Comparison of ENCODE assay signal across 8 cellular contexts in the genomic region with DNA sequence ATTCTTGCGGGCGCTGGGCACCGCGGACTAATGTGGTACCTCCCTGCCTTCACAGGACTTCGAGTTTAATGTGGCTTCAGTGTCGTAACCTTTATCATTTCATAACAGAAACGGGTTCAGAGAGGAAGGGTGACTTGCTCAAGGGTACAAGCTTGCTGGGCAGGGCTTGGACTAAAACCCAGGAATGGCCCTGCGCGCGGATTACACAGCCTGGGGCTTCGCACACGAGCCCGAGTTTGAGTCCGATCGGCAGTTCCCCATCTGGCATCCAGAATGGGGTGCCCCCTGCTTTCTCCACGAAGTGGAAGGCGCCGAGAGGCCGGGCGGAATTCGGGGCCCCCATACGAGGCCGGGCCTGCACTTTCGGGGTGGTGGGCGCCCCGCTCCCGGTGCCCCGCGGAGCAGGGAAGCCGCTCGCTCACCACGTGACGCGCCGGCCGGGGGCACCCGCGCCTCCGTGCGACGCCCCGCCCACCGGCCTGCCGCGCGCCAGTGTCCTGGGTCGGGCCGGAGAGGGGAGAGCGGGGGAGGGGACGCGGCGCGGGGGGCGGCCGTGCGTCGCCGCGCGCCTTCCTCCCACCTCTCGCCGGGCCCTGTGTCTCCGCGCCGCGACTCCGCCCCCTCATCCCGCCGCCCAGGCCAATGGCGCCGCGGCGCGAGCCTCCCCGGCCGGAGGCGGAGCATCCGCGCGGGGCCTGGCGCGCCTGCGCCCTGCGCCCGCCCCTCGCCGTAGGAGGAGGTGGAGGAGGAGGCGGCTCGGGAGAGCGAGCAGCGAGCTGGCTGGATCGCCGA. TPM values are rescaled to one million over a fixed set of nuclear protein-coding genes. Genes with fewer than 3 reads are reported as not detected.
DNase-seq lines count a peak whose midpoint lies in the region; ATAC-seq and TF ChIP-seq lines count a peak whose summit lies in the region.

A gene with protein sequence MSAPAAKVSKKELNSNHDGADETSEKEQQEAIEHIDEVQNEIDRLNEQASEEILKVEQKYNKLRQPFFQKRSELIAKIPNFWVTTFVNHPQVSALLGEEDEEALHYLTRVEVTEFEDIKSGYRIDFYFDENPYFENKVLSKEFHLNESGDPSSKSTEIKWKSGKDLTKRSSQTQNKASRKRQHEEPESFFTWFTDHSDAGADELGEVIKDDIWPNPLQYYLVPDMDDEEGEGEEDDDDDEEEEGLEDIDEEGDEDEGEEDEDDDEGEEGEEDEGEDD (plus strand): TSS at position 722 of the 792 bp plus-strand sequence. CDS start 361 bp downstream, outside the sequence.

- H3K27ac ChIP-seq in right atrium auricular region (peak within 1 kb of the TSS; percentile 93 to 98), uterus (peak within 1 kb of the TSS; percentile 95 to 99)

- ATAC-seq in HG02885 (IDR thresholded peaks at IDR 0.05; ENCODE audit: poor library complexity, unreplicated experiment), result peak; percentile 80

- TF ChIP-seq POLR2A in uterus (IDR thresholded peaks at IDR 0.05), result peak; percentile 97 to 100

- DNase-seq in GM13976 (ENCODE audit: low spot score), result peak; percentile 99
- peak; percentile 46 to 84 for DNase-seq in NCI-H187 (lab: John Stamatoyannopoulos, UW)
- DNase-seq in anterior cingulate cortex (lab: John Stamatoyannopoulos, UW), result peak in 57 of 58 donors; percentile 49 to 98 (median 86)
- peak; percentile 90 for DNase-seq in right atrium auricular region (ENCODE audit: low spot score)
- DNase-seq in putamen (ENCODE audit: low spot score), result peak; percentile 94
- DNase-seq in uterus, result peak; percentile 93 to 94

- H3K36me3 ChIP-seq in right atrium auricular region (peaks cover 26% of the 10 kb centered on the region), uterus (no peaks in the 10 kb centered on the region)

- no peak for TF ChIP-seq CTCF in GM13976 (IDR thresholded peaks at IDR 0.05; ENCODE audit: borderline replicate concordance, control extremely low read depth, extremely low read depth, insufficient read depth, missing control alignments)
- TF ChIP-seq CTCF in right atrium auricular region (IDR thresholded peaks at IDR 0.05), result no peak
- peak in 1 of 4 experiments; percentile 24 for TF ChIP-seq CTCF in uterus (IDR thresholded peaks at IDR 0.05)

- H3K4me3 ChIP-seq in right atrium auricular region, result peak within 1 kb of the TSS; percentile 77 to 86
- peak within 1 kb of the TSS; percentile 69 to 97 for H3K4me3 ChIP-seq in uterus

- in situ Hi-C loops in GM13976 (cut with MboI; ENCODE audit: low sequenced_read_pairs, unreplicated experiment), result no loop called here

- H3K9me3 ChIP-seq in right atrium auricular region (no peaks in the 10 kb centered on the region), uterus (no peaks in the 10 kb centered on the region)

- H3K4me1 ChIP-seq in right atrium auricular region (peaks cover 0 to 41% of the 10 kb centered on the region in 2 donors), uterus (peaks cover 0 to 9% of the 10 kb centered on the region in 2 donors)

- intact Hi-C loops in T-helper 2 cell treated with Interferon-gamma antibody and Interleukin-4, amounts not matched to agents 100 ng/mL and 5 ng/mL, for 36 hours (cut with micrococcal nuclease), result loop anchor here (1.0 to 10.0 kb wide), 6 partner anchors 32 to 1964 kb away; a partner anchor contains a TSS
- intact Hi-C loops in uterus (cut with DNase I; ENCODE audit: low total_unique reads), result no loop called here

- H3K27me3 ChIP-seq in right atrium auricular region (no peaks in the 10 kb centered on the region), uterus (no peaks in the 10 kb centered on the region)

RNA-seq across cellular contexts. Expression of the gene that starts here (rescaled TPM):
- total RNA-seq in T-helper 2 cell treated with Interferon-gamma antibody and Interleukin-4, amounts not matched to agents 100 ng/mL and 5 ng/mL, for 36 hours, result 551 and 554 TPM in 2 replicates
- 100 to 1,000 TPM; 104 to 125 TPM for total RNA-seq in right atrium auricular region
- 100 to 1,000 TPM in 3 of 4 donors, 10 to 100 TPM in 1; 79.9 to 481 (median 197) TPM for total RNA-seq in uterus

Comparison
In these comparisons a context has a peak if more than half of its experiments do, and no peak if none do; other contexts are left out.
1. Peak in every context shown above with its lines: DNase-seq, ATAC-seq, H3K4me3 ChIP-seq and H3K27ac ChIP-seq.